In the genomic region with DNA sequence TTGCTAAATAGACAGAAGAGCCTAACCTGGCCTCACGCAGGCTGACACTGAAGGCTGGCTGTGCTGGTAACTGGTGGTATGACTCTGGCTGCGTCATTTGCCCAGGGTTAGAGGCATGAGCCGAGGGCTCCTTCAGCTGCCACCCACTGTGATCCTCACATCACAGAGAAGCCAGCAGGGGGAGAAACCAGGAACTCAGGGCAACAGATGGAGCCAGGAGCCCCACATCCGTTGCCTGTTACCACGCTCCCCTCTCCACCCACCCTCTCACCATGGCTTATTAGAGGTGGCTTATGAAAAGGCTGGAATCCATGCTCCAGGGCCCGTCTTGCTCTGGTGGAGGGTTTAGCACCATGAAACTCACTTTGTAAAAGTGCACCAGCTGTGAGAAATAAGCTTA, we compare ENCODE assay signal across 12 cellular contexts.
DNase-seq lines count a peak whose midpoint lies in the region; ATAC-seq, FAIRE-seq and TF ChIP-seq lines count a peak whose summit lies in the region.
"Had no signal": no experiment of that assay in that cellular context is flagged by ENCODE, and none has a peak within 500 bp of the region (broad histone marks: within the 10 kb centered on the region; RNA-seq: fewer than 3 reads in every experiment).

No MANE protein-coding gene starts in this region.

- H4K20me1 ChIP-seq in astrocyte (ENCODE audit: insufficient read depth, low read length), result no peaks in the 10 kb centered on the region

- H3K23ac ChIP-seq in mesendoderm (ENCODE audit: low read length), result no peak overlapping the region

- peaks cover 18% of the 10 kb centered on the region for H3K27me3 Mint-ChIP-seq in astrocyte (ENCODE audit: low read depth, unreplicated experiment)
- peaks cover 3 to 4% of the 10 kb centered on the region in 2 donors for H3K27me3 Mint-ChIP-seq in CD4-positive, alpha-beta memory T cell

- peak; percentile 10 for TF ChIP-seq CTCF in astrocyte (IDR thresholded peaks at IDR 0.05; ENCODE audit: insufficient read depth, low read depth, low read length)

- no peak for FAIRE-seq in astrocyte (lab: Jason Lieb, UNC)
- FAIRE-seq: endometrium had no signal

- no peak overlapping the region for H3K4me3 ChIP-seq in astrocyte (ENCODE audit: insufficient read depth, low read depth, low read length)
- no peak overlapping the region for H3K4me3 ChIP-seq in mesendoderm (ENCODE audit: low read length)
- no peak overlapping the region for H3K4me3 ChIP-seq in CD4-positive, alpha-beta memory T cell (ENCODE audit: low read length in 2 of 2)
- H3K4me3 ChIP-seq: thoracic aorta had no signal

- no peak overlapping the region for H3K4me3 Mint-ChIP-seq in astrocyte (ENCODE audit: unreplicated experiment)
- no peak overlapping the region for H3K4me3 Mint-ChIP-seq in CD4-positive, alpha-beta memory T cell
- H3K4me3 Mint-ChIP-seq: mesothelial cell of epicardium had no signal

- ATAC-seq in left lobe of liver, result no peak

- no peak overlapping the region for H4K5ac ChIP-seq in mesendoderm (ENCODE audit: low read length)

- CTCF ChIA-PET in CD4-positive, alpha-beta memory T cell (lab: Charles Lee; ENCODE audit: partially characterized antibody), result no interaction called here

- no peaks in the 10 kb centered on the region for H3K9me3 Mint-ChIP-seq in astrocyte (ENCODE audit: unreplicated experiment)
- H3K9me3 Mint-ChIP-seq in CD4-positive, alpha-beta memory T cell, result no peaks in the 10 kb centered on the region
- H3K9me3 Mint-ChIP-seq: mesothelial cell of epicardium had no signal

- no peak overlapping the region for H3K27ac Mint-ChIP-seq in astrocyte (ENCODE audit: unreplicated experiment)
- no peak overlapping the region for H3K27ac Mint-ChIP-seq in CD4-positive, alpha-beta memory T cell
- H3K27ac Mint-ChIP-seq: mesothelial cell of epicardium had no signal

- H2BK5ac ChIP-seq in mesendoderm (ENCODE audit: low read length), result no peak overlapping the region

- H3K36me3 Mint-ChIP-seq in astrocyte (ENCODE audit: low read depth, unreplicated experiment), result no peaks in the 10 kb centered on the region
- H3K36me3 Mint-ChIP-seq in CD4-positive, alpha-beta memory T cell, result no peaks in the 10 kb centered on the region
- H3K36me3 Mint-ChIP-seq: mesothelial cell of epicardium had no signal

- H3K9ac ChIP-seq in astrocyte (ENCODE audit: low read length), result no peak overlapping the region
- no peak overlapping the region for H3K9ac ChIP-seq in mesendoderm (ENCODE audit: low read length)

- no peak overlapping the region for H2AFZ ChIP-seq in astrocyte (ENCODE audit: low read depth, low read length)

- H3K4me1 ChIP-seq in astrocyte (ENCODE audit: insufficient read depth, low read length), result peaks cover 11% of the 10 kb centered on the region
- no peaks in the 10 kb centered on the region for H3K4me1 ChIP-seq in mesendoderm (ENCODE audit: control insufficient read depth, low read depth, low read length)
- H3K4me1 ChIP-seq in CD4-positive, alpha-beta memory T cell (ENCODE audit: insufficient read depth, low read length), result no peaks in the 10 kb centered on the region

- no CpG with 5 or more reads among the region's 6 CpGs for WGBS in mesendoderm (ENCODE audit: extremely low coverage, insufficient coverage, low lambda C conversion rate)

- no peak overlapping the region for H2BK120ac ChIP-seq in mesendoderm (ENCODE audit: low read depth, low read length)

- H3K79me2 ChIP-seq in astrocyte (ENCODE audit: insufficient read depth, low read length), result no peaks in the 10 kb centered on the region
- no peaks in the 10 kb centered on the region for H3K79me2 ChIP-seq in mesendoderm (ENCODE audit: control insufficient read depth, insufficient read depth, low read length)

- H3K4me1 Mint-ChIP-seq in astrocyte (ENCODE audit: low read depth, unreplicated experiment), result peaks cover 2% of the 10 kb centered on the region
- no peaks in the 10 kb centered on the region for H3K4me1 Mint-ChIP-seq in CD4-positive, alpha-beta memory T cell

- H3K56ac ChIP-seq in mesendoderm (ENCODE audit: low read length), result peak overlapping the region; percentile 10

- intact Hi-C loops in CD4-positive, alpha-beta memory T cell (cut with micrococcal nuclease), result no loop called here

- no peaks in the 10 kb centered on the region for H3K79me1 ChIP-seq in mesendoderm (ENCODE audit: low read length)

- H3K4me2 ChIP-seq in astrocyte (ENCODE audit: low read length), result no peak overlapping the region
- H3K4me2 ChIP-seq in mesendoderm (ENCODE audit: low read length), result no peak overlapping the region

- POLR2A ChIA-PET in CD4-positive, alpha-beta memory T cell (lab: Charles Lee; ENCODE audit: partially characterized antibody), result no interaction called here

- no peak overlapping the region for H3K18ac ChIP-seq in mesendoderm (ENCODE audit: low read length)

- H2BK15ac ChIP-seq in mesendoderm (replicated peaks; ENCODE audit: low read depth), result no peak overlapping the region

- DNase-seq in EH (ENCODE audit: low read depth) (peak; percentile 47), Kasumi-1 (lab: John Stamatoyannopoulos, UW) (peak; percentile 34 to 63), astrocyte (ENCODE audit: low read depth) (no peak), mesendoderm (peak; percentile 69), left lobe of liver (ENCODE audit: low spot score) (no peak), T-helper 9 cell (no peak), retina (no peak)
- no peak for DNase-seq in CD4-positive, alpha-beta memory T cell
- DNase-seq: NCI-H1048 had no signal

- H3K27me3 ChIP-seq in astrocyte (ENCODE audit: insufficient read depth, low read length) (no peaks in the 10 kb centered on the region), mesendoderm (ENCODE audit: insufficient read depth, low read length, poor library complexity) (no peaks in the 10 kb centered on the region)
- no peaks in the 10 kb centered on the region for H3K27me3 ChIP-seq in CD4-positive, alpha-beta memory T cell (ENCODE audit: insufficient read depth, low read length)

- no peak overlapping the region for H3K27ac ChIP-seq in astrocyte (ENCODE audit: low read depth, low read length)
- no peak overlapping the region for H3K27ac ChIP-seq in mesendoderm (ENCODE audit: low read depth, low read length)
- no peak overlapping the region for H3K27ac ChIP-seq in CD4-positive, alpha-beta memory T cell (ENCODE audit: low read depth, low read length)
- H3K27ac ChIP-seq: thoracic aorta had no signal

- no peak overlapping the region for H3K4ac ChIP-seq in mesendoderm (ENCODE audit: low read depth, low read length)

- no peaks in the 10 kb centered on the region for H3K9me3 ChIP-seq in astrocyte (ENCODE audit: insufficient read depth, low read depth, low read length)
- no peaks in the 10 kb centered on the region for H3K9me3 ChIP-seq in CD4-positive, alpha-beta memory T cell (ENCODE audit: control insufficient read depth in 1 of 2, low read length in 2 of 2)
- H3K9me3 ChIP-seq: thoracic aorta had no signal

- no peak overlapping the region for H2AK5ac ChIP-seq in mesendoderm (ENCODE audit: low read length)

- no peaks in the 10 kb centered on the region for H3K36me3 ChIP-seq in astrocyte (ENCODE audit: insufficient read depth, low read length)
- H3K36me3 ChIP-seq in mesendoderm (ENCODE audit: control insufficient read depth, insufficient read depth, low read length), result no peaks in the 10 kb centered on the region
- no peaks in the 10 kb centered on the region for H3K36me3 ChIP-seq in CD4-positive, alpha-beta memory T cell (ENCODE audit: insufficient read depth, low read length)
- H3K36me3 ChIP-seq: thoracic aorta had no signal

- H4K8ac ChIP-seq in mesendoderm (ENCODE audit: low read depth, low read length), result no peak overlapping the region

Comparison
In these comparisons a context has a peak if more than half of its experiments do, and no peak if none do; other contexts are left out.
1. DNase-seq: peak in EH (single experiment), Kasumi-1 (2 of 2) and mesendoderm (single experiment); none in astrocyte (single experiment), left lobe of liver (single experiment), T-helper 9 cell (single experiment), CD4-positive, alpha-beta memory T cell (0 of 5) and retina (single experiment).